In the genomic region with DNA sequence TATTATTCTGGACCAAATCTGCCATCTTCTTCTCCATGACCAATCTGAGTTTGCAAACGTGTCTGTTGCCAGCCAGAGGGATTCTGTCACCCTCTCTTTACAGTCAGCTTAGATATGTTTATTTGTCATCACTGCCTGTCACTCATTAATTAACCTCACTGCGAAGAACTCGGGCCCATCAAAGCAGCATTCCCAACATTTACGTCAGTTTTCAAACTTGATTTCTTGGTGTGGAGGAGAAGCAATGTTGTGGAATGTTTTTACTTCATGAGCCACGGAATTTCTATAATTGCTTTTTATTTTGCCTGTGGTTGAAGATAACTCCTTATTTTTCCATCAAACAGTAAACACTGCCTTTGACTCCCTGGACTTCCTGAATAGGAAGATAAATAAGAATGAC, we compare ENCODE assay signal across 17 cellular contexts.
"Had no signal": no experiment of that assay in that cellular context is flagged by ENCODE, and none has a peak within 500 bp of the region (broad histone marks: within the 10 kb centered on the region; RNA-seq: fewer than 3 reads in every experiment).

No MANE protein-coding gene starts in this region.

- H3K27ac ChIP-seq: coronary artery, sigmoid colon had no signal

- ATAC-seq: activated CD8-positive, alpha-beta T cell treated with anti-CD3 and anti-CD28 coated beads, Interleukin-2, amount 10 ng/mL, durations not matched to agents 7 days and 5 days; activated naive CD8-positive, alpha-beta T cell treated with anti-CD3 and anti-CD28 coated beads, Interleukin-2, amount 50 U/mL, for 24 hours; naive thymus-derived CD4-positive, alpha-beta T cell; stimulated activated naive CD8-positive, alpha-beta T cell treated with anti-CD3 and anti-CD28 coated beads, Interleukin-15, Interleukin-2, amounts not matched to agents 100 U/mL and 50 U/mL, for 24 hours; T-cell; WTC11 had no signal

- H3K9me3 Mint-ChIP-seq: activated naive CD8-positive, alpha-beta T cell treated with anti-CD3 and anti-CD28 coated beads, Interleukin-2, amount 50 U/mL, for 24 hours; naive thymus-derived CD4-positive, alpha-beta T cell; T-cell; WTC11 had no signal

- H3K36me3 ChIP-seq: sigmoid colon had no signal

- H3K27me3 Mint-ChIP-seq: activated naive CD8-positive, alpha-beta T cell treated with anti-CD3 and anti-CD28 coated beads, Interleukin-2, amount 50 U/mL, for 24 hours; T-cell had no signal

- H3K4me3 ChIP-seq: coronary artery, lung, sigmoid colon had no signal

- H3K36me3 Mint-ChIP-seq: naive thymus-derived CD4-positive, alpha-beta T cell; T-cell; WTC11 had no signal

- H3K9me3 ChIP-seq: sigmoid colon had no signal

- H3K4me1 ChIP-seq: sigmoid colon had no signal

- H3K4me3 Mint-ChIP-seq: activated CD8-positive, alpha-beta T cell treated with anti-CD3 and anti-CD28 coated beads, Interleukin-2, amount 10 ng/mL, durations not matched to agents 7 days and 5 days; activated naive CD8-positive, alpha-beta T cell treated with anti-CD3 and anti-CD28 coated beads, Interleukin-2, amount 50 U/mL, for 24 hours; naive thymus-derived CD4-positive, alpha-beta T cell; T-cell; WTC11 had no signal

- H3K27me3 ChIP-seq: sigmoid colon had no signal

- H3K27ac Mint-ChIP-seq: activated CD8-positive, alpha-beta T cell treated with anti-CD3 and anti-CD28 coated beads, Interleukin-2, amount 10 ng/mL, durations not matched to agents 7 days and 5 days; activated naive CD8-positive, alpha-beta T cell treated with anti-CD3 and anti-CD28 coated beads, Interleukin-2, amount 50 U/mL, for 24 hours; naive thymus-derived CD4-positive, alpha-beta T cell; T-cell; WTC11 had no signal

- DNase-seq: activated CD4-positive, alpha-beta T cell treated with anti-CD3 and anti-CD28 coated beads for 48 hours; activated CD8-positive, alpha-beta T cell treated with anti-CD3 and anti-CD28 coated beads, Interleukin-2, amount 10 ng/mL, durations not matched to agents 7 days and 5 days; activated naive CD4-positive, alpha-beta T cell treated with Interleukin-2 at 50 U/mL for 16 hours; activated naive CD8-positive, alpha-beta T cell treated with anti-CD3 and anti-CD28 coated beads, Interleukin-2, amount 50 U/mL, for 24 hours; caudate nucleus; effector memory CD4-positive, alpha-beta T cell; hypothalamus; left cardiac atrium; naive thymus-derived CD4-positive, alpha-beta T cell; occipital lobe; sigmoid colon; stimulated activated CD4-positive, alpha-beta T cell treated with anti-CD3 and anti-CD28 coated beads, Interleukin-2, amount 100 ng/mL, for 48 hours; stimulated activated naive CD8-positive, alpha-beta T cell treated with anti-CD3 and anti-CD28 coated beads, Interleukin-15, Interleukin-2, amounts not matched to agents 100 U/mL and 50 U/mL, for 24 hours; T-cell had no signal
